In the genomic region with DNA sequence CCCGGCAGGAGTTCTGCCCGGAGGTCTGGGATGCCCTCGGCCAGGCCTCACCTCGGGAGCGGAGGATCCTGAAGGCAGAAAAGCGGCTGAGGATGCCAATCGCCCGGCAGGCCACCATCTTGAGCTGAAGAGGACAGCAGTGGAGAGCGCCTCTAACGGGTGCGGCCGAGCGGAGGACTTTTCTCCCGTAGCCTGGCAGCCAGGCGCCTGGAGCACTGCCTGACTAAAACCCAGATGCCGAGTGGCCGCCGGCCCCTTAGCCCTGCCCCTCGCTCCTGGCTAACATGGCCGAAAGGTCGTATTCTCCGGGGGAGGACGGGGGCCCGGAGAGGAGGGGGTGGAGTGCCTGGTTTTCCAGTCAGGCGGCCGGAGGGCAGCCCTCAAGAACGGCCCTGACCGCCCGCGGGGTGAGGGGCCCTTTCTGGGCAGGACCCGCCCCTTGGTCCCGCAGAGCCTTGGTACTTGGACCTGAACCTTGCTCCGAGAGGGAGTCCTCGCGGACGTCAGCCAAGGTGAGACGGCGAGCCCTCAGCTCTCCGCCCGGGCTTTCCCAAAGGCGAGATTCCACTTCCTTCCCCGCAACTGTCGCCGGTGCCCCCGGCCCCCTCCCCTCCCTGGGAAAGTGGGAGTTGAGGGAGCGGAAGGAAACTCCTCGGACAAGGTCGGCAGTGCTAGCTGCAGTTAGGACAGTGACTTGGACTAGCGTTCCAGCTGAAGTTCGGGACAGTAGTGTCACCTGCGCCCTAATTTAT, we compare ENCODE assay signal across 8 cellular contexts. TPM values are rescaled to one million over a fixed set of nuclear protein-coding genes. Genes with fewer than 3 reads are reported as not detected.
DNase-seq lines count a peak whose midpoint lies in the region; TF ChIP-seq lines count a peak whose summit lies in the region.

A gene (minus strand): TSS at position 154 of the 752 bp plus-strand sequence. CDS start 36 bp downstream, at position 118.
A gene (plus strand): TSS at position 461 of the 752 bp plus-strand sequence. CDS start 9,316 bp downstream, outside the sequence.

- H3K27me3 Mint-ChIP-seq in neural crest cell (ENCODE audit: low read depth), result no peaks in the 10 kb centered on the region

- H3K4me2 ChIP-seq in Loucy (ENCODE audit: low read depth, low read length, poor library complexity, severe bottlenecking), result peak within 1 kb of the TSS; percentile 92

- H3K27ac Mint-ChIP-seq in neural crest cell (ENCODE audit: unreplicated experiment), result peak within 1 kb of the TSS; percentile 100

- no peaks in the 10 kb centered on the region for H3K9me3 Mint-ChIP-seq in neural crest cell

- H3K36me3 Mint-ChIP-seq in neural crest cell (ENCODE audit: low read depth), result no peaks in the 10 kb centered on the region

- H3K79me2 ChIP-seq in Loucy (ENCODE audit: insufficient read depth, low read length), result peaks cover 96% of the 10 kb centered on the region

- TF ChIP-seq CTCF in Loucy (conservative IDR thresholded peaks at IDR 0.05; ENCODE audit: low read length) (peak; percentile 22; the same call in 1 of the 2 replicates), fibroblast of villous mesenchyme (IDR thresholded peaks at IDR 0.05; ENCODE audit: insufficient read depth, low read depth, low read length) (peak; percentile 17), neural crest cell (conservative IDR thresholded peaks at IDR 0.05) (peak; percentile 43)

- H4K20me1 ChIP-seq in Loucy (ENCODE audit: insufficient read depth, low read length, poor library complexity, severe bottlenecking), result peaks cover 23% of the 10 kb centered on the region

- peak within 1 kb of the TSS; percentile 93 for H2AFZ ChIP-seq in Loucy (ENCODE audit: low read length)

- H3K27ac ChIP-seq in stomach smooth muscle (ENCODE audit: low read length), result peak within 1 kb of the TSS; percentile 98

- H3K9me2 ChIP-seq in Loucy (replicated peaks; ENCODE audit: low read depth, low read length), result no peaks in the 10 kb centered on the region

- no peaks in the 10 kb centered on the region for H3F3A ChIP-seq in Loucy (ENCODE audit: low read depth)

- H3K36me3 ChIP-seq in ES-I3 (ENCODE audit: insufficient read depth, low read length), result no peaks in the 10 kb centered on the region
- H3K36me3 ChIP-seq in Loucy (ENCODE audit: insufficient read depth, low read length), result no peaks in the 10 kb centered on the region
- no peaks in the 10 kb centered on the region for H3K36me3 ChIP-seq in stomach smooth muscle (ENCODE audit: control insufficient read depth in 2 of 2, insufficient read depth in 2 of 2, low read length in 2 of 2)

- DNase-seq in H4 (ENCODE audit: low spot score), result peak; percentile 74
- DNase-seq in SHP77 treated with DMSO at 0.1 percent for 48 hours (lab: John Stamatoyannopoulos, UW), result peak; percentile 84
- DNase-seq in activated effector memory CD4-positive, alpha-beta T cell treated with anti-CD3 and anti-CD28 coated beads, Interleukin-2, amount 50 U/mL, for 16 hours, result peak; percentile 94
- peak; percentile 94 for DNase-seq in fibroblast of villous mesenchyme (ENCODE audit: low read depth)
- peak; percentile 90 for DNase-seq in neural crest cell (ENCODE audit: low read depth, low spot score)

- no peaks in the 10 kb centered on the region for H3K9me3 ChIP-seq in ES-I3 (ENCODE audit: control insufficient read depth, insufficient read depth, low read length)
- H3K9me3 ChIP-seq in Loucy (ENCODE audit: insufficient read depth, low read depth, low read length), result no peaks in the 10 kb centered on the region
- no peaks in the 10 kb centered on the region for H3K9me3 ChIP-seq in stomach smooth muscle (ENCODE audit: control insufficient read depth in 2 of 2, low read length in 2 of 2)

- H3K4me3 Mint-ChIP-seq in neural crest cell, result peak within 1 kb of the TSS; percentile 99

- H3K4me3 ChIP-seq in Loucy (ENCODE audit: low read length, poor library complexity, severe bottlenecking), result peak within 1 kb of the TSS; percentile 86
- H3K4me3 ChIP-seq in fibroblast of villous mesenchyme (ENCODE audit: low read depth, low read length), result peak within 1 kb of the TSS; percentile 100
- peak within 1 kb of the TSS; percentile 96 to 99 for H3K4me3 ChIP-seq in stomach smooth muscle (ENCODE audit: low read length in 2 of 2)

- H3K9ac ChIP-seq in ES-I3 (ENCODE audit: low read depth, low read length) (peak within 1 kb of the TSS; percentile 93), Loucy (ENCODE audit: low read depth, low read length, poor library complexity, severe bottlenecking) (peak within 1 kb of the TSS; percentile 81), stomach smooth muscle (ENCODE audit: low read length in 2 of 2) (peak within 1 kb of the TSS; percentile 91 to 96)

- peaks cover 39% of the 10 kb centered on the region for H3K4me1 Mint-ChIP-seq in neural crest cell

- no peaks in the 10 kb centered on the region; the same call in 1 of the 2 replicates for H3K4me1 ChIP-seq in ES-I3 (ENCODE audit: insufficient read depth, low read length)
- H3K4me1 ChIP-seq in Loucy (ENCODE audit: insufficient read depth, low read length, poor library complexity, severe bottlenecking), result peaks cover 41% of the 10 kb centered on the region
- H3K4me1 ChIP-seq in stomach smooth muscle (ENCODE audit: control insufficient read depth, insufficient read depth, low read length), result peaks cover 15% of the 10 kb centered on the region

- no peaks in the 10 kb centered on the region for H3K27me3 ChIP-seq in Loucy (ENCODE audit: insufficient read depth, low read length, poor library complexity, severe bottlenecking)
- H3K27me3 ChIP-seq in stomach smooth muscle (ENCODE audit: control insufficient read depth in 1 of 2, insufficient read depth in 2 of 2, low read length in 2 of 2), result no peaks in the 10 kb centered on the region

RNA-seq across cellular contexts. Expression of the first gene that starts in this region (rescaled TPM):
- total RNA-seq in H4 (2014; rRNA removed; shearing (Covaris generic)), result 91.9 and 96.8 TPM in 2 replicates
- total RNA-seq in fibroblast of villous mesenchyme (120 and 122 TPM in 2 replicates), neural crest cell (124 and 125 TPM in 2 replicates)

RNA-seq across cellular contexts. Expression of the second gene that starts in this region (rescaled TPM):
- total RNA-seq in H4 (2014; rRNA removed; shearing (Covaris generic)), result 68.8 and 71.4 TPM in 2 replicates
- 80.5 and 106 TPM in 2 replicates for total RNA-seq in fibroblast of villous mesenchyme
- total RNA-seq in neural crest cell, result 65.2 and 66.5 TPM in 2 replicates

Comparison
In these comparisons a context has a peak if more than half of its experiments do, and no peak if none do; other contexts are left out.
1. Peak in every context shown above with its lines: DNase-seq, H3K4me3 ChIP-seq and H3K27ac ChIP-seq.